Comparison of ENCODE assay signal across 15 cellular contexts in the genomic region with DNA sequence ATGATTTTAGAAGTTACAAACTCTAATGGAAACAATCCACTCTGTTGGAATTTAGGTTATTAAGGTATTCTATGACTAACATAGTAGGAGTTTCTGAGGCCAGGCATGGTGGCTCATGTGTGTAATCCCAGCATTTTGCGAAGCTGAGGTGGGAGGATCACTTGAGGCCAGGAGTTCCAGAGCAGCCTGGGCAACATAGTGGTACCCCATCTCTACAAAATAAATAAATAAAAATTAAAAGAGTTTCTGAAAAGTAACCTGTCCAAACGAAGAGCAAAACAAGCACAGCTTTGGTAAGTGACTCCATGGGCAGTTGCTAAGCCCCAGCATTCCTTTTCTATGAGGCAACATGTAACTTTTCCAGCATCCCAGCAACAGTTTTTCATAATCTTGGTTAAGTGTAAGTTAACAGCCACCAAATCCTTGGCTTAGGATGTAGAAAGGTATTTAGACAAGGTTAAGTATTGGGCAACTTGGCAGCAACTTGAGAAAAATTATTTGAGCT.
DNase-seq lines count a peak whose midpoint lies in the region; ATAC-seq and TF ChIP-seq lines count a peak whose summit lies in the region.
"Had no signal": no experiment of that assay in that cellular context is flagged by ENCODE, and none has a peak within 500 bp of the region (broad histone marks: within the 10 kb centered on the region; RNA-seq: fewer than 3 reads in every experiment).

No MANE protein-coding gene starts in this region.

- H2AFZ ChIP-seq in Loucy (ENCODE audit: low read length) = no peak overlapping the region

- peaks cover 92% of the 10 kb centered on the region for H4K20me1 ChIP-seq in Loucy (ENCODE audit: insufficient read depth, low read length, poor library complexity, severe bottlenecking)
- H4K20me1 ChIP-seq: BLaER1 had no signal

- peaks cover 0 to 3% (median 0%) of the 10 kb centered on the region in 3 donors for H3K27me3 Mint-ChIP-seq in immature natural killer cell (ENCODE audit: low read depth in 3 of 3)
- H3K27me3 Mint-ChIP-seq: effector memory CD8-positive, alpha-beta T cell had no signal

- no peak overlapping the region for H4K8ac ChIP-seq in mesendoderm (ENCODE audit: low read depth, low read length)

- H3K79me1 ChIP-seq in mesendoderm (ENCODE audit: low read length) = peaks cover 2% of the 10 kb centered on the region

- H3K56ac ChIP-seq in mesendoderm (ENCODE audit: low read length) = no peak overlapping the region

- H3K27ac ChIP-seq in coronary artery (peak overlapping the region; percentile 40 to 64), mesendoderm (ENCODE audit: low read depth, low read length) (no peak overlapping the region)
- H3K27ac ChIP-seq: BLaER1 had no signal

- H3K79me2 ChIP-seq in Loucy (ENCODE audit: insufficient read depth, low read length) (peaks cover 99% of the 10 kb centered on the region), mesendoderm (ENCODE audit: control insufficient read depth, insufficient read depth, low read length) (peaks cover 60% of the 10 kb centered on the region)

- DNase-seq in AG09309 (ENCODE audit: low read depth) (peak; percentile 71), coronary artery (ENCODE audit: low spot score) (no peak), mesendoderm (peak; percentile 79), NCI-H82 treated with DMSO at 0.1 percent for 48 hours (lab: John Stamatoyannopoulos, UW; ENCODE audit: unreplicated experiment) (no peak), superior temporal gyrus (ENCODE audit: extremely low spot score) (no peak), immature natural killer cell (no peak)
- DNase-seq: activated CD4-positive, CD25-positive, alpha-beta regulatory T cell treated with anti-CD3 and anti-CD28 coated beads, Interleukin-2, amount 50 U/mL, for 72 hours; activated naive CD4-positive, alpha-beta T cell; effector memory CD8-positive, alpha-beta T cell; nucleus accumbens had no signal

- H3K4me2 ChIP-seq in Loucy (ENCODE audit: low read depth, low read length, poor library complexity, severe bottlenecking) (peak overlapping the region; percentile 71), mesendoderm (ENCODE audit: low read length) (no peak overlapping the region)
- H3K4me2 ChIP-seq: BLaER1 had no signal

- no peak overlapping the region for H2AK5ac ChIP-seq in mesendoderm (ENCODE audit: low read length)

- no peak overlapping the region for H3K23ac ChIP-seq in mesendoderm (ENCODE audit: low read length)

- H3K27ac Mint-ChIP-seq in immature natural killer cell = no peak overlapping the region
- H3K27ac Mint-ChIP-seq: effector memory CD8-positive, alpha-beta T cell; IgD-negative memory B cell had no signal

- H2BK15ac ChIP-seq in mesendoderm (replicated peaks; ENCODE audit: low read depth) = no peak overlapping the region

- H3K4me3 ChIP-seq in AG09309 (ENCODE audit: control insufficient read depth, low read depth, low read length) (no peak overlapping the region), Loucy (ENCODE audit: low read length, poor library complexity, severe bottlenecking) (peak overlapping the region; percentile 46), coronary artery (no peak overlapping the region), mesendoderm (ENCODE audit: low read length) (no peak overlapping the region)
- H3K4me3 ChIP-seq: BLaER1 had no signal

- peaks cover 79% of the 10 kb centered on the region for H3K36me3 ChIP-seq in Loucy (ENCODE audit: insufficient read depth, low read length)
- no peaks in the 10 kb centered on the region for H3K36me3 ChIP-seq in mesendoderm (ENCODE audit: control insufficient read depth, insufficient read depth, low read length)
- H3K36me3 ChIP-seq: BLaER1 had no signal

- H3K9me2 ChIP-seq in Loucy (replicated peaks; ENCODE audit: low read depth, low read length) = no peaks in the 10 kb centered on the region

- no peak overlapping the region for H3K4me3 Mint-ChIP-seq in immature natural killer cell
- H3K4me3 Mint-ChIP-seq: effector memory CD8-positive, alpha-beta T cell; IgD-negative memory B cell had no signal

- peaks cover 59% of the 10 kb centered on the region for H3K4me1 ChIP-seq in Loucy (ENCODE audit: insufficient read depth, low read length, poor library complexity, severe bottlenecking)
- no peaks in the 10 kb centered on the region for H3K4me1 ChIP-seq in mesendoderm (ENCODE audit: control insufficient read depth, low read depth, low read length)
- H3K4me1 ChIP-seq: BLaER1 had no signal

- H3K9me3 ChIP-seq in Loucy (ENCODE audit: insufficient read depth, low read depth, low read length) = no peaks in the 10 kb centered on the region
- H3K9me3 ChIP-seq: BLaER1 had no signal

- no peak overlapping the region for H4K5ac ChIP-seq in mesendoderm (ENCODE audit: low read length)

- TF ChIP-seq CTCF in AG09309 (IDR thresholded peaks at IDR 0.05; ENCODE audit: control insufficient read depth, insufficient read depth, low read depth, low read length, missing control alignments) = no peak
- TF ChIP-seq CTCF in Loucy (conservative IDR thresholded peaks at IDR 0.05; ENCODE audit: low read length) = no peak
- TF ChIP-seq CTCF in coronary artery (IDR thresholded peaks at IDR 0.05) = no peak

- H3K4ac ChIP-seq in mesendoderm (ENCODE audit: low read depth, low read length) = no peak overlapping the region

- no peak for ATAC-seq in GM21717 (IDR thresholded peaks at IDR 0.05; ENCODE audit: unreplicated experiment)
- ATAC-seq: effector memory CD8-positive, alpha-beta T cell; Right ventricle myocardium inferior had no signal

- H3K4me1 Mint-ChIP-seq in immature natural killer cell = no peaks in the 10 kb centered on the region
- H3K4me1 Mint-ChIP-seq: IgD-negative memory B cell had no signal

- peaks cover 0 to 3% (median 0%) of the 10 kb centered on the region in 3 donors for H3K36me3 Mint-ChIP-seq in immature natural killer cell

- H2BK120ac ChIP-seq in mesendoderm (ENCODE audit: low read depth, low read length) = no peak overlapping the region

- H3K27me3 ChIP-seq in Loucy (ENCODE audit: insufficient read depth, low read length, poor library complexity, severe bottlenecking) (no peaks in the 10 kb centered on the region), mesendoderm (ENCODE audit: insufficient read depth, low read length, poor library complexity) (no peaks in the 10 kb centered on the region)
- H3K27me3 ChIP-seq: BLaER1 had no signal

- H3K9ac ChIP-seq in Loucy (ENCODE audit: low read depth, low read length, poor library complexity, severe bottlenecking) (peak overlapping the region; percentile 40), mesendoderm (ENCODE audit: low read length) (no peak overlapping the region)
- H3K9ac ChIP-seq: BLaER1 had no signal

- WGBS in mesendoderm (ENCODE audit: extremely low coverage, insufficient coverage, low lambda C conversion rate) = no CpG with 5 or more reads among the region's 2 CpGs

- H3K18ac ChIP-seq in mesendoderm (ENCODE audit: low read length) = no peak overlapping the region

- no peaks in the 10 kb centered on the region for H3K9me3 Mint-ChIP-seq in immature natural killer cell
- H3K9me3 Mint-ChIP-seq: effector memory CD8-positive, alpha-beta T cell; IgD-negative memory B cell had no signal

- no peaks in the 10 kb centered on the region for H3F3A ChIP-seq in Loucy (ENCODE audit: low read depth)

- H2BK5ac ChIP-seq in mesendoderm (ENCODE audit: low read length) = no peak overlapping the region

Comparison
In these comparisons a context has a peak if more than half of its experiments do, and no peak if none do; other contexts are left out.
1. DNase-seq: peak in AG09309 (single experiment) and mesendoderm (single experiment); none in coronary artery (single experiment), NCI-H82 treated with DMSO at 0.1 percent for 48 hours (single experiment), superior temporal gyrus (single experiment) and immature natural killer cell (0 of 3).